In genomic region chr5:103247120-103247519, GRCh38 we compare ENCODE assay signal across 32 cellular contexts.
"Had no signal": no experiment of that assay in that cellular context is flagged by ENCODE, and none has a peak within 500 bp of the region (broad histone marks: within the 10 kb centered on the region; RNA-seq: fewer than 3 reads in every experiment).

No MANE protein-coding gene starts in this region.

- H3K4me1 ChIP-seq: ascending aorta, Peyer's patch, SJSA1 had no signal

- H3K27ac ChIP-seq: ascending aorta, cardiac muscle cell, Peyer's patch, SJSA1 had no signal

- ATAC-seq: activated CD4-positive, alpha-beta T cell treated with anti-CD3 and anti-CD28 coated beads for 36 hours; activated CD4-positive, CD25-positive, alpha-beta regulatory T cell treated with anti-CD3 and anti-CD28 coated beads, Interleukin-2, amount 50 U/mL, for 24 hours; activated CD8-positive, alpha-beta T cell treated with anti-CD3 and anti-CD28 coated beads, Interleukin-2, amount 10 ng/mL, durations not matched to agents 7 days and 5 days; PC-3; WTC11 had no signal

- H3K36me3 ChIP-seq: ascending aorta, cardiac muscle cell, MG63, Peyer's patch, SJSA1 had no signal

- H3K9me3 ChIP-seq: ascending aorta, MG63, Peyer's patch, SJSA1, SK-N-SH had no signal

- DNase-seq: activated CD4-positive, alpha-beta T cell treated with anti-CD3 and anti-CD28 coated beads for 36 hours; activated CD4-positive, alpha-beta T cell treated with anti-CD3 and anti-CD28 coated beads, Interleukin-2, amount 10 ng/mL, durations not matched to agents 7 days and 5 days; activated CD4-positive, alpha-beta T cell treated with anti-CD3 and anti-CD28 coated beads, Interleukin-2, amount 50 U/mL, for 48 hours; activated CD8-positive, alpha-beta T cell treated with anti-CD3 and anti-CD28 coated beads, Interleukin-2, amount 10 ng/mL, durations not matched to agents 7 days and 5 days; activated gamma-delta T cell; activated naive CD4-positive, alpha-beta T cell treated with Interleukin-2 at 50 U/mL for 16 hours; activated naive CD8-positive, alpha-beta T cell treated with anti-CD3 and anti-CD28 coated beads, Interleukin-2, amount 10 ng/mL, durations not matched to agents 7 days and 5 days; activated T-cell treated with anti-CD3 and anti-CD28 coated beads, Interleukin-2, amount 50 U/mL, for 24 hours; amygdala; MG63; MV-4-11; NCI-H1092 treated with DMSO at 0.1 percent for 48 hours; NCI-H1417; NCI-H146; NCI-H187; NCI-H2029 treated with DMSO at 0.1 percent for 48 hours; NCI-H2107; NCI-H2171; NCI-H510A; NCI-H526; NCI-H748 treated with DMSO at 0.1 percent for 48 hours; NK-92 treated with Interleukin-12 subunit alpha and Interleukin-12 subunit beta, amount 100 ng/mL, for 24 hours; PC-3; Peyer's patch; RPMI8226; SHP77 treated with DMSO at 0.1 percent for 48 hours; SK-N-SH had no signal

- H3K27me3 ChIP-seq: ascending aorta, cardiac muscle cell, Peyer's patch had no signal

- H3K4me3 ChIP-seq: ascending aorta, cardiac muscle cell, MG63, Peyer's patch, SJSA1 had no signal
